In genomic region chr16:59614466-59615240, GRCh38 we compare ENCODE assay signal across 6 cellular contexts.
"Had no signal": no experiment of that assay in that cellular context is flagged by ENCODE, and none has a peak within 500 bp of the region (broad histone marks: within the 10 kb centered on the region; RNA-seq: fewer than 3 reads in every experiment).

No MANE protein-coding gene starts in this region.

- H3K9me3 Mint-ChIP-seq: GM23338, HFFc6 had no signal

- H3K4me3 Mint-ChIP-seq: GM23338, HFFc6 had no signal

- H3K27ac Mint-ChIP-seq: GM23338, HFFc6 had no signal

- ATAC-seq: GM23338, HCT116, K562 had no signal

- DNase-seq: H7, HFFc6, IMR-90 had no signal
